Comparison of ENCODE assay signal across 8 cellular contexts in genomic region chr9:133782157-133783130, GRCh38. TPM values are rescaled to one million over a fixed set of nuclear protein-coding genes. Genes with fewer than 3 reads are reported as not detected.
DNase-seq lines count a peak whose midpoint lies in the region; ATAC-seq and TF ChIP-seq lines count a peak whose summit lies in the region.

No MANE protein-coding gene starts in this region.

- no peaks in the 10 kb centered on the region for H3K9me3 Mint-ChIP-seq in activated CD4-positive, alpha-beta T cell treated with anti-CD3 and anti-CD28 coated beads, Interleukin-2, amount 10 ng/mL, durations not matched to agents 24 days and 14 days

- H3K36me3 Mint-ChIP-seq in activated CD4-positive, alpha-beta T cell treated with anti-CD3 and anti-CD28 coated beads, Interleukin-2, amount 10 ng/mL, durations not matched to agents 24 days and 14 days (ENCODE audit: low read depth) = no peaks in the 10 kb centered on the region

- no peaks in the 10 kb centered on the region for H3K9me3 ChIP-seq in right lobe of liver

- no peak overlapping the region for H3K4me3 Mint-ChIP-seq in activated CD4-positive, alpha-beta T cell treated with anti-CD3 and anti-CD28 coated beads, Interleukin-2, amount 10 ng/mL, durations not matched to agents 24 days and 14 days

- ATAC-seq in right lobe of liver (peak; percentile 65 to 77 (median 66)), HG03175 (IDR thresholded peaks at IDR 0.05; ENCODE audit: unreplicated experiment) (no peak)

- no peak overlapping the region for H3K4me3 ChIP-seq in right lobe of liver

- 40% methylated on average over 10 of the region's 16 CpGs for WGBS in right lobe of liver (ENCODE audit: insufficient coverage, low coverage, low lambda C conversion rate, missing lambda C conversion rate)

- H3K27ac Mint-ChIP-seq in activated CD4-positive, alpha-beta T cell treated with anti-CD3 and anti-CD28 coated beads, Interleukin-2, amount 10 ng/mL, durations not matched to agents 24 days and 14 days = no peak overlapping the region

- DNase-seq in NCI-H2081 (lab: John Stamatoyannopoulos, UW) (peak; percentile 62 to 63), NCI-H2081 treated with DMSO at 0.1 percent for 48 hours (lab: John Stamatoyannopoulos, UW) (no peak), NCI-H2029 treated with DMSO at 0.1 percent for 48 hours (lab: John Stamatoyannopoulos, UW) (peak; percentile 11), dedifferentiated amniotic fluid mesenchymal stem cell (ENCODE audit: extremely low spot score) (peak; percentile 15), right lobe of liver (peak; percentile 66 to 72 (median 68))
- DNase-seq in activated CD4-positive, alpha-beta T cell treated with anti-CD3 and anti-CD28 coated beads, Interleukin-2, amount 10 ng/mL, durations not matched to agents 24 days and 14 days = peak; percentile 89
- peak; percentile 15 for DNase-seq in stimulated activated CD8-positive, alpha-beta memory T cell treated with anti-CD3 and anti-CD28 coated beads, Interleukin-12 subunit alpha, Interleukin-12 subunit beta, amount 100 ng/mL, for 4 hours (ENCODE audit: low read depth)

- H3K27ac ChIP-seq in right lobe of liver = no peak overlapping the region

- TF ChIP-seq CTCF in right lobe of liver (IDR thresholded peaks at IDR 0.05) = peak; percentile 64 to 85 (median 82)

- H3K27me3 ChIP-seq in right lobe of liver = no peaks in the 10 kb centered on the region

- H3K27me3 Mint-ChIP-seq in activated CD4-positive, alpha-beta T cell treated with anti-CD3 and anti-CD28 coated beads, Interleukin-2, amount 10 ng/mL, durations not matched to agents 24 days and 14 days = no peaks in the 10 kb centered on the region

- peaks cover 0 to 31% (median 5%) of the 10 kb centered on the region in 4 donors for H3K36me3 ChIP-seq in right lobe of liver

- H3K4me1 Mint-ChIP-seq in activated CD4-positive, alpha-beta T cell treated with anti-CD3 and anti-CD28 coated beads, Interleukin-2, amount 10 ng/mL, durations not matched to agents 24 days and 14 days = peaks cover 2% of the 10 kb centered on the region

- intact Hi-C loops in activated CD4-positive, alpha-beta T cell treated with anti-CD3 and anti-CD28 coated beads, Interleukin-2, amount 10 ng/mL, durations not matched to agents 24 days and 14 days (cut with micrococcal nuclease) = loop anchor here (1.0 kb wide), 1 partner anchor 212 kb away; no protein-coding TSS in a partner anchor
- intact Hi-C loops in right lobe of liver (cut with DNase I) = no loop called here

- H3K4me1 ChIP-seq in right lobe of liver = no peaks in the 10 kb centered on the region

- no peak for TF ChIP-seq POLR2A in right lobe of liver (IDR thresholded peaks at IDR 0.05)

RNA-seq across cellular contexts. Expression of gene SARDH, which starts 44.3 kb away (rescaled TPM):
- total RNA-seq in activated CD4-positive, alpha-beta T cell treated with anti-CD3 and anti-CD28 coated beads, Interleukin-2, amount 10 ng/mL, durations not matched to agents 24 days and 14 days = 0.54 and 0.68 TPM in 2 replicates
- total RNA-seq in right lobe of liver = 100 to 1,000 TPM in 3 of 6 experiments, 10 to 100 TPM in 3; 67.3 to 183 (median 101) TPM

Comparison
In these comparisons a context has a peak if more than half of its experiments do, and no peak if none do; other contexts are left out.
1. RNA of gene SARDH, which starts 44.3 kb away (total RNA-seq): 67.3 to 183 TPM in right lobe of liver; 0.54 to 0.68 TPM in activated CD4-positive, alpha-beta T cell treated with anti-CD3 and anti-CD28 coated beads, Interleukin-2, amount 10 ng/mL, durations not matched to agents 24 days and 14 days; every median in the first group is over 10 times any median in the second.